7 cellular contexts compared by ENCODE assay signal in the genomic region with DNA sequence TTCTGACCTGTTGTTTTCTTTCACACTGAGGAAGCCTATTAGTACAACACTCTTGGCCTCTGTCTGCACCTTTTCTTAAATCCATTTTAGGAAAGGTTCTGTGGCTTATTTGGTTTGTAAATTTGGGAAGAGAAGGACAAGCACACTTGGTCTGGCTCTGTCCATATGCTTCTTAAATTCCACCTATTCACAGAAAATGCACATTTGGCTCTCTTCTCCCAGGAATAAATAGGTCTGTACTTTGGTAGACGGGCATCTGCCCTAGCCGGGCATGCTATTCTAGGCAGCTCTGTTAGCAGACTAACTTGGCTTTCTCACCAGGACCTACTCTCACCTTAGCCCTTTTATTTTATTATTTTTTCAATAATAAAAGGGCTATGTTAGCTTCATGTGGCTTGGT.
"Had no signal": no experiment of that assay in that cellular context is flagged by ENCODE, and none has a peak within 500 bp of the region (broad histone marks: within the 10 kb centered on the region; RNA-seq: fewer than 3 reads in every experiment).

No MANE protein-coding gene starts in this region.

- H3K4me2 ChIP-seq: GM23338 had no signal

- H2AFZ ChIP-seq: GM23338 had no signal

- H3K4me3 ChIP-seq: GM23338 had no signal

- ATAC-seq: GM23338 had no signal

- DNase-seq: H9, HCEC 1CT, KBM-7 had no signal

- FAIRE-seq: H1, H54, HTR-8/SVneo had no signal
